ENCODE assay signal across 4 cellular contexts in genomic region chr5:154750641-154751040, GRCh38.
TF ChIP-seq lines count a peak whose summit lies in the region.
"Not testable (repeated sequence)": the region's sequence is repeated elsewhere in the genome, so short reads cannot be mapped to it uniquely, and the experiment has no call there.

No MANE protein-coding gene starts in this region.

TF ChIP-seq in HEK293, 187 proteins besides CTCF, POLR2A, EP300 and RAD21:
- peak; percentile 56; the same call in 1 of the 2 replicates for TF ChIP-seq ZNF121 (tag by site-specific recombination; IDR thresholded peaks at IDR 0.05)

TF ChIP-seq in WTC11, 78 proteins besides CTCF, POLR2A, EP300 and RAD21:
- TF ChIP-seq ZNF121 (CRISPR knock-in tag; IDR thresholded peaks at IDR 0.05): peak; percentile 53; the same call in 1 of the 2 replicates
TF ChIP-seq in WTC11: peak in this region for 1; not testable (repeated sequence) for 77.

TF ChIP-seq in K562, 482 proteins besides CTCF, POLR2A, EP300 and RAD21:
- TF ChIP-seq ATF3 (IDR thresholded peaks at IDR 0.05) (peak; percentile 30; the same call in 1 of the 2 replicates), CEBPB (tag; IDR thresholded peaks at IDR 0.05) (0 out of 2 replicates have a peak, but pooled peaks have one; percentile 14), CEBPG (tag; conservative IDR thresholded peaks at IDR 0.05 in 1 of 2, IDR thresholded peaks at IDR 0.05 in 1 of 2) (peak in 1 of 2 experiments; percentile 35; a peak in 1 of 4 replicates)
- TF ChIP-seq ATF3 (CRISPR knock-in tag; conservative IDR thresholded peaks at IDR 0.05); CEBPG (CRISPR knock-in tag; IDR thresholded peaks at IDR 0.05): not testable (repeated sequence)

TF ChIP-seq in HepG2, 621 proteins besides CTCF, POLR2A, EP300 and RAD21:
- TF ChIP-seq ZNF770 (CRISPR knock-in tag; IDR thresholded peaks at IDR 0.05): peak; percentile 30; the same call in 1 of the 2 replicates
